16 cellular contexts compared by ENCODE assay signal in genomic region chr1:205692406-205692805, GRCh38.
"Had no signal": no experiment of that assay in that cellular context is flagged by ENCODE, and none has a peak within 500 bp of the region (broad histone marks: within the 10 kb centered on the region; RNA-seq: fewer than 3 reads in every experiment).

No MANE protein-coding gene starts in this region.

- H3K9me3 ChIP-seq: heart left ventricle, stomach, thoracic aorta, transverse colon had no signal

- H3K27ac ChIP-seq: heart left ventricle, stomach, thoracic aorta, transverse colon had no signal

- H3K27me3 ChIP-seq: dorsolateral prefrontal cortex, heart left ventricle, stomach, transverse colon had no signal

- ATAC-seq: heart left ventricle, sciatic nerve had no signal

- H3K4me3 ChIP-seq: dorsolateral prefrontal cortex, heart left ventricle, stomach, thoracic aorta, transverse colon had no signal

- DNase-seq: cortex of kidney; dorsolateral prefrontal cortex; effector CD8-positive, alpha-beta T cell; heart left ventricle; hippocampal formation; mesendoderm; naive B cell; posterior cingulate gyrus; stimulated activated CD4-positive, alpha-beta T cell treated with anti-CD3 and anti-CD28 coated beads, Interleukin-12 subunit alpha, Interleukin-12 subunit beta, amount 100 ng/mL, for 4 hours; stimulated activated naive CD4-positive, alpha-beta T cell; stomach; substantia nigra; transverse colon had no signal

- H3K4me1 ChIP-seq: heart left ventricle, stomach, transverse colon had no signal

- H3K36me3 ChIP-seq: heart left ventricle, stomach, thoracic aorta, transverse colon had no signal

- H3K9me3 Mint-ChIP-seq: naive B cell, nephron had no signal

- H3K4me3 Mint-ChIP-seq: nephron had no signal
